7 cellular contexts compared by ENCODE assay signal in the genomic region with DNA sequence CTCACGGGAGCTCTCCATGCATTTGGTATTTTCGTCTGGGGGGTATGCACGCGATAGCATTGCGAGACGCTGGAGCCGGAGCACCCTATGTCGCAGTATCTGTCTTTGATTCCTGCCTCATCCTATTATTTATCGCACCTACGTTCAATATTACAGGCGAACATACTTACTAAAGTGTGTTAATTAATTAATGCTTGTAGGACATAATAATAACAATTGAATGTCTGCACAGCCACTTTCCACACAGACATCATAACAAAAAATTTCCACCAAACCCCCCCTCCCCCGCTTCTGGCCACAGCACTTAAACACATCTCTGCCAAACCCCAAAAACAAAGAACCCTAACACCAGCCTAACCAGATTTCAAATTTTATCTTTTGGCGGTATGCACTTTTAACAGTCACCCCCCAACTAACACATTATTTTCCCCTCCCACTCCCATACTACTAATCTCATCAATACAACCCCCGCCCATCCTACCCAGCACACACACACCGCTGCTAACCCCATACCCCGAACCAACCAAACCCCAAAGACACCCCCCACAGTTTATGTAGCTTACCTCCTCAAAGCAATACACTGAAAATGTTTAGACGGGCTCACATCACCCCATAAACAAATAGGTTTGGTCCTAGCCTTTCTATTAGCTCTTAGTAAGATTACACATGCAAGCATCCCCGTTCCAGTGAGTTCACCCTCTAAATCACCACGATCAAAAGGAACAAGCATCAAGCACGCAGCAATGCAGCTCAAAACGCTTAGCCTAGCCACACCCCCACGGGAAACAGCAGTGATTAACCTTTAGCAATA.
"Had no signal": no experiment of that assay in that cellular context is flagged by ENCODE, and none has a peak within 500 bp of the region (broad histone marks: within the 10 kb centered on the region; RNA-seq: fewer than 3 reads in every experiment).

No MANE protein-coding gene starts in this region.

- H3K9ac ChIP-seq: GM23248 had no signal

- DNase-seq: GM23248, GOT3, H9, HCEC 1CT, KG1 had no signal

- H2AFZ ChIP-seq: GM23248 had no signal

- H3K4me3 ChIP-seq: GM23248 had no signal

- FAIRE-seq: H54, HTR-8/SVneo had no signal

- H3K27ac ChIP-seq: GM23248 had no signal
